13 cellular contexts compared by ENCODE assay signal in the genomic region with DNA sequence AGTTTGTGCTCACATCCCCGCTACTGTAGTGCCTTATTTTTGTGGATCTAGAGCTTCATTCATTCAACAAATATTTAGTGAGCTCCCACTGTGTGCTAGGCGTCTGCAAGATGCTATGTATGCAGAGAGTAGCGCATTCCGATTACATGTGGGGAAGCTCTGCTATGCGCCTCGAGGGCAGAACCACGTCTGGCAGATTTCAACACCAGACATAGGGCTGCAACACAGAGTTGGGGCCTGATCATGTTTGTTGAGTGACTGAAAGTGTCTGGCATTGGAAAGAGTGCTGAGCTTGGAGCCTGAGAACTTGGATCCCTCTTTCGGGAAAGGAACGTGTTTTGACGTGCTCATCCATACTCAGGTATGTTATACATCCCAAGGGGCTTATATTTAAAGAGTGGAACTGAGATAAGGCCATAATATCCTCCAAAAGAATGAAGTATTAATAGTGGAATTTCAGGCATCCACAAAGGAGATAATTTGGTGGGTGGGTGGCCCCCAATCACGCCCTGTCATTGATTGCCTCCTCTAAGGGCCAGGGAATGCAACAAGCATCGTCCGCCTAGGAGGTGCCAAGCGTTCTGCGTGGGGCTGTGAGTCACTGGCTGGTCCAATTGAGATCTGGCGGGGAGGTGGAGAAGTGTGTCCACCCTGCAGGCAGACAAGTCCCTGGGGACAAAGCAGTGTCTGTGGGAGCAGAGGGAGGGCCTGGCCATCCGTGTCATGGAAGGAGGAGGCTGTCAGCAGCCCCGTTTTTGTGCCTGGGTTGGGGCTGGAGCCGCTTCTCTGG.
DNase-seq lines count a peak whose midpoint lies in the region; ATAC-seq and TF ChIP-seq lines count a peak whose summit lies in the region.
"Had no signal": no experiment of that assay in that cellular context is flagged by ENCODE, and none has a peak within 500 bp of the region (broad histone marks: within the 10 kb centered on the region; RNA-seq: fewer than 3 reads in every experiment).

No MANE protein-coding gene starts in this region.

- H3K36me3 ChIP-seq in breast epithelium (no peaks in the 10 kb centered on the region), adrenal gland (replicated peaks in 1 of 2) (no peaks in the 10 kb centered on the region)

- intact Hi-C loops in MCF 10A (cut with micrococcal nuclease), result no loop called here
- intact Hi-C loops in breast epithelium (cut with DNase I; ENCODE audit: low total_unique reads), result no loop called here
- intact Hi-C loops in adrenal gland (cut with DNase I), result no loop called here
- intact Hi-C loops in sciatic nerve (cut with DNase I), result no loop called here
- intact Hi-C loops in lower leg skin (cut with DNase I; ENCODE audit: low total_unique reads), result no loop called here

- H3K9me3 Mint-ChIP-seq in MCF 10A (ENCODE audit: unreplicated experiment), result no peaks in the 10 kb centered on the region
- H3K9me3 Mint-ChIP-seq: activated naive CD4-positive, alpha-beta T cell treated with anti-CD3 and anti-CD28 coated beads, Interleukin-2, amount 10 ng/mL, durations not matched to agents 7 days and 5 days had no signal

- POLR2A ChIA-PET in MCF 10A (lab: Yijun Ruan, JAX), result no interaction called here

- H3K4me1 ChIP-seq in breast epithelium (no peaks in the 10 kb centered on the region), adrenal gland (replicated peaks in 1 of 2) (no peaks in the 10 kb centered on the region)

- TF ChIP-seq CTCF in MCF 10A (IDR thresholded peaks at IDR 0.05; ENCODE audit: unreplicated experiment) (no peak), breast epithelium (IDR thresholded peaks at IDR 0.05) (no peak), adrenal gland (IDR thresholded peaks at IDR 0.05) (no peak), lower leg skin (IDR thresholded peaks at IDR 0.05) (no peak)

- BruUV-seq in MCF 10A (replicated peaks; lab: Mats Ljungman, UMichigan), result no TSS peak

- no peak for ATAC-seq in sciatic nerve
- ATAC-seq: left ventricle myocardium superior, SK-N-SH treated with all-trans-retinoic acid at 6 μM for 48 hours had no signal

- peaks cover 63% of the 10 kb centered on the region for H3K27me3 Mint-ChIP-seq in MCF 10A (ENCODE audit: insufficient read depth, unreplicated experiment)

- H3K27ac ChIP-seq in breast epithelium (no peak overlapping the region), adrenal gland (no peak overlapping the region)

- no peaks in the 10 kb centered on the region for H3K4me1 Mint-ChIP-seq in MCF 10A (ENCODE audit: insufficient read depth, unreplicated experiment)
- H3K4me1 Mint-ChIP-seq: activated naive CD4-positive, alpha-beta T cell treated with anti-CD3 and anti-CD28 coated beads, Interleukin-2, amount 10 ng/mL, durations not matched to agents 7 days and 5 days had no signal

- CTCF ChIA-PET in MCF 10A (lab: Yijun Ruan, JAX), result interaction anchor here (0.8 to 1.2 kb wide), 2 partner anchors 199 to 275 kb away, joined by 3 to 4 read pairs; no protein-coding TSS in a partner anchor

- H3K4me3 ChIP-seq in breast epithelium (no peak overlapping the region), adrenal gland (no peak overlapping the region), lower leg skin (ENCODE audit: low read depth, poor library complexity, severe bottlenecking) (no peak overlapping the region)

- DNase-seq in MCF 10A (ENCODE audit: unreplicated experiment), result peak; percentile 21
- no peak for DNase-seq in breast epithelium (ENCODE audit: low spot score in 2 of 2)
- peak in 6 of 7 donors; percentile 33 to 59 (median 47) for DNase-seq in adrenal gland
- DNase-seq in iris pigment epithelial cell (ENCODE audit: low read depth), result peak; percentile 50
- no peak for DNase-seq in sciatic nerve (ENCODE audit: low spot score)
- DNase-seq in DMS153 (lab: John Stamatoyannopoulos, UW), result no peak
- no peak for DNase-seq in Kasumi-1 (lab: John Stamatoyannopoulos, UW)
- DNase-seq in lower leg skin (ENCODE audit: low spot score in 2 of 2), result no peak
- DNase-seq: activated naive CD4-positive, alpha-beta T cell treated with anti-CD3 and anti-CD28 coated beads, Interleukin-2, amount 10 ng/mL, durations not matched to agents 7 days and 5 days; hypothalamus; left ventricle myocardium superior; MM.1S had no signal

- H3K9me3 ChIP-seq in breast epithelium (no peaks in the 10 kb centered on the region), adrenal gland (replicated peaks in 1 of 3) (no peaks in the 10 kb centered on the region)

- H3K27ac Mint-ChIP-seq in MCF 10A (ENCODE audit: low read depth, unreplicated experiment), result no peak overlapping the region
- H3K27ac Mint-ChIP-seq: activated naive CD4-positive, alpha-beta T cell treated with anti-CD3 and anti-CD28 coated beads, Interleukin-2, amount 10 ng/mL, durations not matched to agents 7 days and 5 days had no signal

- 60 to 66% (median 62%) methylated on average over 17 to 19 of the region's 19 CpGs for WGBS in adrenal gland, 4 donors
- 31% methylated on average over 19 of the region's 19 CpGs for WGBS in lower leg skin, 2 donors

- no peaks in the 10 kb centered on the region for H3K27me3 ChIP-seq in breast epithelium
- H3K27me3 ChIP-seq in adrenal gland, result no peaks in the 10 kb centered on the region

- H3K36me3 Mint-ChIP-seq in MCF 10A (ENCODE audit: insufficient read depth, unreplicated experiment), result no peaks in the 10 kb centered on the region
- H3K36me3 Mint-ChIP-seq: activated naive CD4-positive, alpha-beta T cell treated with anti-CD3 and anti-CD28 coated beads, Interleukin-2, amount 10 ng/mL, durations not matched to agents 7 days and 5 days had no signal

- H3K4me3 Mint-ChIP-seq in MCF 10A (ENCODE audit: unreplicated experiment), result no peak overlapping the region
- H3K4me3 Mint-ChIP-seq: activated naive CD4-positive, alpha-beta T cell treated with anti-CD3 and anti-CD28 coated beads, Interleukin-2, amount 10 ng/mL, durations not matched to agents 7 days and 5 days had no signal

- TF ChIP-seq POLR2A in breast epithelium (IDR thresholded peaks at IDR 0.05) (no peak), adrenal gland (IDR thresholded peaks at IDR 0.05) (no peak), lower leg skin (IDR thresholded peaks at IDR 0.05) (no peak)

Comparison
In these comparisons a context has a peak if more than half of its experiments do, and no peak if none do; other contexts are left out.
1. DNase-seq: peak in MCF 10A (single experiment), adrenal gland (6 of 7) and iris pigment epithelial cell (single experiment); none in breast epithelium (0 of 2), sciatic nerve (single experiment), DMS153 (single experiment), Kasumi-1 (0 of 2) and lower leg skin (0 of 2).